In genomic region chr21:29333355-29333746, GRCh38 we compare ENCODE assay signal across 25 cellular contexts. TPM values are rescaled to one million over a fixed set of nuclear protein-coding genes. Genes with fewer than 3 reads are reported as not detected.
DNase-seq lines count a peak whose midpoint lies in the region; ATAC-seq and TF ChIP-seq lines count a peak whose summit lies in the region.
"Had no signal": no experiment of that assay in that cellular context is flagged by ENCODE, and none has a peak within 500 bp of the region (broad histone marks: within the 10 kb centered on the region; RNA-seq: fewer than 3 reads in every experiment).

No MANE protein-coding gene starts in this region.

- peaks cover 52% of the 10 kb centered on the region for H3K4me1 Mint-ChIP-seq in chondrocyte (ENCODE audit: low read depth)
- H3K4me1 Mint-ChIP-seq: activated naive CD4-positive, alpha-beta T cell treated with anti-CD3 and anti-CD28 coated beads, Interleukin-2, amount 10 ng/mL, durations not matched to agents 7 days and 5 days had no signal

- H3K79me2 ChIP-seq in osteoblast (ENCODE audit: insufficient read depth, low read length): peaks cover 92% of the 10 kb centered on the region

- H3K27me3 Mint-ChIP-seq in chondrocyte (ENCODE audit: low read depth): no peaks in the 10 kb centered on the region
- H3K27me3 Mint-ChIP-seq: activated naive CD4-positive, alpha-beta T cell treated with anti-CD3 and anti-CD28 coated beads, Interleukin-2, amount 10 ng/mL, durations not matched to agents 7 days and 5 days; naive thymus-derived CD8-positive, alpha-beta T cell; stimulated activated naive CD8-positive, alpha-beta T cell treated with anti-CD3 and anti-CD28 coated beads, Interleukin-15, Interleukin-2, amounts not matched to agents 100 ng/mL and 50 ng/mL, for 24 hours had no signal

- H3K36me3 Mint-ChIP-seq in chondrocyte (ENCODE audit: low read depth): peaks cover 19% of the 10 kb centered on the region

- intact Hi-C loops in left cardiac atrium (cut with DNase I): no loop called here

- H4K20me1 ChIP-seq in osteoblast (ENCODE audit: insufficient read depth, low read length): peaks cover 13% of the 10 kb centered on the region

- ATAC-seq in left cardiac atrium (no peak), GM21529 (IDR thresholded peaks at IDR 0.05; ENCODE audit: unreplicated experiment) (no peak)
- ATAC-seq: naive thymus-derived CD8-positive, alpha-beta T cell had no signal

- no peak overlapping the region for H3K4me3 Mint-ChIP-seq in chondrocyte (ENCODE audit: unreplicated experiment)
- H3K4me3 Mint-ChIP-seq: activated naive CD4-positive, alpha-beta T cell treated with anti-CD3 and anti-CD28 coated beads, Interleukin-2, amount 10 ng/mL, durations not matched to agents 7 days and 5 days; naive thymus-derived CD8-positive, alpha-beta T cell; stimulated activated naive CD8-positive, alpha-beta T cell treated with anti-CD3 and anti-CD28 coated beads, Interleukin-15, Interleukin-2, amounts not matched to agents 100 ng/mL and 50 ng/mL, for 24 hours had no signal

- H3K4me2 ChIP-seq in osteoblast (ENCODE audit: insufficient read depth, low read length): peak overlapping the region; percentile 25

- H3K9me3 Mint-ChIP-seq in chondrocyte (ENCODE audit: low read depth): no peaks in the 10 kb centered on the region
- H3K9me3 Mint-ChIP-seq: activated naive CD4-positive, alpha-beta T cell treated with anti-CD3 and anti-CD28 coated beads, Interleukin-2, amount 10 ng/mL, durations not matched to agents 7 days and 5 days; naive thymus-derived CD8-positive, alpha-beta T cell; stimulated activated naive CD8-positive, alpha-beta T cell treated with anti-CD3 and anti-CD28 coated beads, Interleukin-15, Interleukin-2, amounts not matched to agents 100 ng/mL and 50 ng/mL, for 24 hours had no signal

- TF ChIP-seq CTCF in cardiac muscle cell (IDR thresholded peaks at IDR 0.05; ENCODE audit: low read depth, low read length): no peak
- no peak for TF ChIP-seq CTCF in chondrocyte (IDR thresholded peaks at IDR 0.05)
- TF ChIP-seq CTCF in osteoblast (IDR thresholded peaks at IDR 0.05; ENCODE audit: extremely low read depth, low read depth, low read length): no peak

- peak overlapping the region; percentile 68 for H3K27ac Mint-ChIP-seq in chondrocyte (ENCODE audit: unreplicated experiment)
- H3K27ac Mint-ChIP-seq: activated naive CD4-positive, alpha-beta T cell treated with anti-CD3 and anti-CD28 coated beads, Interleukin-2, amount 10 ng/mL, durations not matched to agents 7 days and 5 days; naive thymus-derived CD8-positive, alpha-beta T cell had no signal

- H3K27ac ChIP-seq in cardiac muscle cell: peak overlapping the region; percentile 69
- peak overlapping the region; percentile 90 for H3K27ac ChIP-seq in osteoblast (ENCODE audit: low read depth, low read length)
- H3K27ac ChIP-seq: spleen, thoracic aorta had no signal

- no peaks in the 10 kb centered on the region for H3K27me3 ChIP-seq in cardiac muscle cell
- H3K27me3 ChIP-seq in osteoblast (ENCODE audit: insufficient read depth, low read length): no peaks in the 10 kb centered on the region
- H3K27me3 ChIP-seq: heart right ventricle, MG63, spleen had no signal

- H3K9me3 ChIP-seq in cardiac muscle cell (ENCODE audit: low read depth) (no peaks in the 10 kb centered on the region), osteoblast (ENCODE audit: low read depth, low read length) (no peaks in the 10 kb centered on the region)
- H3K9me3 ChIP-seq: heart right ventricle, MG63, spleen, thoracic aorta had no signal

- DNase-seq in cardiac muscle cell (ENCODE audit: low read depth in 1 of 2, low spot score in 1 of 2) (no peak), left cardiac atrium (no peak), chondrocyte (ENCODE audit: low spot score) (no peak), osteoblast (ENCODE audit: insufficient read length, low spot score, missing footprints) (no peak), AML-193 (lab: John Stamatoyannopoulos, UW) (no peak)
- DNase-seq in activated CD4-positive, alpha-beta T cell treated with anti-CD3 and anti-CD28 coated beads, Interleukin-2, amount 50 U/mL, for 48 hours: no peak
- DNase-seq: activated naive CD4-positive, alpha-beta T cell treated with anti-CD3 and anti-CD28 coated beads, Interleukin-2, amount 10 ng/mL, durations not matched to agents 7 days and 5 days; amygdala; effector CD8-positive, alpha-beta T cell; heart right ventricle; KBM-7; MG63; naive thymus-derived CD8-positive, alpha-beta T cell; NCI-H1105; NCI-H187 treated with DMSO at 0.1 percent for 48 hours; NCI-H2171; NCI-H510A; nucleus accumbens; RPMI8226; spleen; stimulated activated CD8-positive, alpha-beta memory T cell treated with anti-CD3 and anti-CD28 coated beads, Interleukin-4, amount 100 ng/mL, for 48 hours; T-helper 1 cell had no signal

- H3K4me3 ChIP-seq in cardiac muscle cell (no peak overlapping the region), osteoblast (ENCODE audit: insufficient read depth, low read length) (no peak overlapping the region)
- H3K4me3 ChIP-seq: heart right ventricle, MG63, spleen, thoracic aorta had no signal

- no peak overlapping the region for H2AFZ ChIP-seq in osteoblast (ENCODE audit: low read length)

- H3K36me3 ChIP-seq in cardiac muscle cell (peaks cover 5% of the 10 kb centered on the region), osteoblast (ENCODE audit: insufficient read depth, low read length) (peaks cover 57% of the 10 kb centered on the region)
- H3K36me3 ChIP-seq: thoracic aorta had no signal

- peaks cover 6% of the 10 kb centered on the region for H3K4me1 ChIP-seq in cardiac muscle cell (ENCODE audit: low read depth)
- H3K4me1 ChIP-seq in osteoblast (ENCODE audit: insufficient read depth, low read length): peaks cover 56% of the 10 kb centered on the region

RNA-seq across cellular contexts. Expression of gene BACH1, which starts 34.6 kb away (rescaled TPM):
- total RNA-seq in cardiac muscle cell (25.2 and 32.3 TPM in 2 replicates), left cardiac atrium (10 to 100 TPM; 35.3 to 59.3 TPM), chondrocyte (85.4 to 123 TPM (median 120 TPM) in 3 replicates), osteoblast (153 and 189 TPM in 2 replicates)
- polyA plus RNA-seq in cardiac muscle cell: 17.2 and 24.2 TPM in 2 replicates
